ENCODE assay signal across 1 cellular context in genomic region chr1:87523466-87523865, GRCh38.
TF ChIP-seq lines count a peak whose summit lies in the region.

No MANE protein-coding gene starts in this region.

TF ChIP-seq in IMR-90, 13 proteins besides CTCF, POLR2A, EP300 and RAD21:
- TF ChIP-seq RFX5 (IDR thresholded peaks at IDR 0.05; ENCODE audit: low read depth, low read length) (no peak), MXI1 (IDR thresholded peaks at IDR 0.05; ENCODE audit: borderline replicate concordance, low read depth, low read length) (no peak), CEBPB (IDR thresholded peaks at IDR 0.05; ENCODE audit: low read depth, low read length) (no peak), RCOR1 (IDR thresholded peaks at IDR 0.05; ENCODE audit: insufficient replicate concordance, low read length) (no peak), ELK1 (IDR thresholded peaks at IDR 0.05; ENCODE audit: borderline replicate concordance, low read depth, low read length) (no peak), SMC3 (IDR thresholded peaks at IDR 0.05; ENCODE audit: low read depth, low read length) (no peak), MAZ (IDR thresholded peaks at IDR 0.05; ENCODE audit: borderline replicate concordance, low read depth, low read length) (no peak), BHLHE40 (IDR thresholded peaks at IDR 0.05; ENCODE audit: low read depth, low read length) (no peak), MAFK (IDR thresholded peaks at IDR 0.05; ENCODE audit: low read depth, low read length) (no peak)
TF ChIP-seq in IMR-90: peak in this region for 0.
